ENCODE assay signal across 1 cellular context in genomic region chr5:93382188-93382587, GRCh38.
TF ChIP-seq lines count a peak whose summit lies in the region.

No MANE protein-coding gene starts in this region.

TF ChIP-seq in H1, 55 proteins besides CTCF, POLR2A, EP300 and RAD21 (continued from another document):
- no peak for TF ChIP-seq ATF2 (IDR thresholded peaks at IDR 0.05; ENCODE audit: low read length)
